Comparison of ENCODE assay signal across 15 cellular contexts in the genomic region with DNA sequence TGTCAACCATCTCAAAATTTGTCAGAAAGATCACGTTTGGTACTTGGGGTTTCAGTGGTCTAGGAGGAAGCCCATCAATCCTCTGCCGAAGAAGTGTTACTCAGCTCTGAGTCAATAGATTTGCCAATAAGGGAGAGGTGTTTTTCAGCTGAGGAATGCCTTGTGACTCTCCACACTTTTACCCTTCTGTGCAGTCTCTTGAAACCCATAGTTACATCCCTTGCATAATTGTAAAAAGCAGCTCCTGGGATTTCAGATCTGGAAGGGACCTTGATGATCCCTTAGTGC. TPM values are rescaled to one million over a fixed set of nuclear protein-coding genes. Genes with fewer than 3 reads are reported as not detected.
DNase-seq lines count a peak whose midpoint lies in the region; ATAC-seq and TF ChIP-seq lines count a peak whose summit lies in the region.
"Had no signal": no experiment of that assay in that cellular context is flagged by ENCODE, and none has a peak within 500 bp of the region (broad histone marks: within the 10 kb centered on the region; RNA-seq: fewer than 3 reads in every experiment).

No MANE protein-coding gene starts in this region.

- H3K4me1 Mint-ChIP-seq in activated T-cell treated with anti-CD3 and anti-CD28 coated beads, Interleukin-2, amount 50 U/mL, for 72 hours (ENCODE audit: low read depth): no peaks in the 10 kb centered on the region
- peaks cover 4% of the 10 kb centered on the region for H3K4me1 Mint-ChIP-seq in activated T-cell treated with anti-CD3 and anti-CD28 coated beads, Interleukin-2, amount 50 U/mL, for 24 hours (ENCODE audit: low read depth)
- H3K4me1 Mint-ChIP-seq: central memory CD8-positive, alpha-beta T cell had no signal

- H3K36me3 ChIP-seq in RWPE2 (ENCODE audit: low read depth): 0 out of 2 replicates have a peak, but pooled peaks cover 6% of the 10 kb centered on the region
- H3K36me3 ChIP-seq in fibroblast of lung (ENCODE audit: control insufficient read depth, insufficient read depth, low read length): no peaks in the 10 kb centered on the region
- H3K36me3 ChIP-seq in suprapubic skin: no peaks in the 10 kb centered on the region
- H3K36me3 ChIP-seq: thoracic aorta had no signal

- no peak for TF ChIP-seq POLR2A in suprapubic skin (IDR thresholded peaks at IDR 0.05)

- no peaks in the 10 kb centered on the region for H3K79me2 ChIP-seq in fibroblast of lung (ENCODE audit: control insufficient read depth, insufficient read depth, low read length)

- TF ChIP-seq EP300 in suprapubic skin (IDR thresholded peaks at IDR 0.05): no peak

- H3K27ac Mint-ChIP-seq in activated T-cell treated with anti-CD3 and anti-CD28 coated beads, Interleukin-2, amount 50 U/mL, for 72 hours: no peak overlapping the region
- no peak overlapping the region for H3K27ac Mint-ChIP-seq in activated T-cell treated with anti-CD3 and anti-CD28 coated beads, Interleukin-2, amount 50 U/mL, for 24 hours
- H3K27ac Mint-ChIP-seq: nephron had no signal

- H3K27me3 ChIP-seq in RWPE2 (ENCODE audit: insufficient read depth, poor library complexity, severe bottlenecking) (no peaks in the 10 kb centered on the region), fibroblast of lung (ENCODE audit: control insufficient read depth, insufficient read depth, low read length) (no peaks in the 10 kb centered on the region), suprapubic skin (no peaks in the 10 kb centered on the region)

- H3K4me1 ChIP-seq in RWPE2 (ENCODE audit: insufficient read depth, poor library complexity, severe bottlenecking) (peaks cover 51% of the 10 kb centered on the region), fibroblast of lung (ENCODE audit: control insufficient read depth, extremely low read depth, insufficient read depth, low read length) (peaks cover 29% of the 10 kb centered on the region), suprapubic skin (no peaks in the 10 kb centered on the region)

- H3K36me3 Mint-ChIP-seq in activated T-cell treated with anti-CD3 and anti-CD28 coated beads, Interleukin-2, amount 50 U/mL, for 72 hours (ENCODE audit: insufficient read depth in 2 of 2): no peaks in the 10 kb centered on the region
- no peaks in the 10 kb centered on the region for H3K36me3 Mint-ChIP-seq in activated T-cell treated with anti-CD3 and anti-CD28 coated beads, Interleukin-2, amount 50 U/mL, for 24 hours (ENCODE audit: low read depth)

- H3K27me3 Mint-ChIP-seq in activated T-cell treated with anti-CD3 and anti-CD28 coated beads, Interleukin-2, amount 50 U/mL, for 72 hours (ENCODE audit: low read depth): peaks cover 4% of the 10 kb centered on the region
- H3K27me3 Mint-ChIP-seq in activated T-cell treated with anti-CD3 and anti-CD28 coated beads, Interleukin-2, amount 50 U/mL, for 24 hours: peaks cover 3% of the 10 kb centered on the region
- H3K27me3 Mint-ChIP-seq: central memory CD8-positive, alpha-beta T cell had no signal

- TF ChIP-seq CTCF in RWPE2 (IDR thresholded peaks at IDR 0.05; ENCODE audit: poor library complexity, severe bottlenecking): no peak
- no peak for TF ChIP-seq CTCF in fibroblast of lung (conservative IDR thresholded peaks at IDR 0.05 in 1 of 2, IDR thresholded peaks at IDR 0.05 in 1 of 2; ENCODE audit: low read depth in 1 of 2, low read length in 2 of 2)
- no peak for TF ChIP-seq CTCF in suprapubic skin (IDR thresholded peaks at IDR 0.05)

- peak; percentile 72 to 87 for ATAC-seq in activated T-cell treated with anti-CD3 and anti-CD28 coated beads, Interleukin-2, amount 50 U/mL, for 72 hours (replicated peaks in 1 of 2)
- ATAC-seq in RWPE2 (ENCODE audit: low read depth) (peak; percentile 81), GM21723 (IDR thresholded peaks at IDR 0.05; ENCODE audit: unreplicated experiment) (no peak)

- WGBS in suprapubic skin: 64% methylated on average over 2 of the region's 2 CpGs

- no peak overlapping the region for H3K9ac ChIP-seq in fibroblast of lung (ENCODE audit: insufficient read depth, low read length)

- H3K9me3 ChIP-seq in RWPE2 (ENCODE audit: severe bottlenecking): no peaks in the 10 kb centered on the region
- H3K9me3 ChIP-seq in fibroblast of lung (ENCODE audit: control insufficient read depth, insufficient read depth, low read depth, low read length): no peaks in the 10 kb centered on the region
- no peaks in the 10 kb centered on the region for H3K9me3 ChIP-seq in suprapubic skin
- H3K9me3 ChIP-seq: thoracic aorta had no signal

- H3K27ac ChIP-seq in RWPE2 (ENCODE audit: poor library complexity, severe bottlenecking): peak overlapping the region; percentile 88
- H3K27ac ChIP-seq in fibroblast of lung (ENCODE audit: insufficient read depth, low read length): peak overlapping the region; percentile 59
- H3K27ac ChIP-seq in suprapubic skin: peak overlapping the region; percentile 22
- H3K27ac ChIP-seq: HL-60, thoracic aorta had no signal

- peak; percentile 2 for DNase-seq in activated T-cell treated with anti-CD3 and anti-CD28 coated beads, Interleukin-2, amount 50 U/mL, for 72 hours
- DNase-seq in activated T-cell treated with anti-CD3 and anti-CD28 coated beads, Interleukin-2, amount 50 U/mL, for 24 hours: no peak
- DNase-seq in RWPE2 (ENCODE audit: low spot score) (no peak), fibroblast of lung (ENCODE audit: low read depth in 2 of 2) (peak; percentile 83 to 93), suprapubic skin (ENCODE audit: low spot score in 2 of 2) (no peak), iPS-NIHi7 (ENCODE audit: extremely low spot score) (no peak), T-helper 1 cell (no peak)
- DNase-seq: activated CD8-positive, alpha-beta memory T cell treated with anti-CD3 and anti-CD28 coated beads for 24 hours; stimulated activated CD4-positive, alpha-beta T cell treated with anti-CD3 and anti-CD28 coated beads, Interleukin-1b, Interleukin-23, amount 100 ng/mL, for 48 hours had no signal

- H3K4me3 Mint-ChIP-seq in activated T-cell treated with anti-CD3 and anti-CD28 coated beads, Interleukin-2, amount 50 U/mL, for 72 hours: no peak overlapping the region
- no peak overlapping the region for H3K4me3 Mint-ChIP-seq in activated T-cell treated with anti-CD3 and anti-CD28 coated beads, Interleukin-2, amount 50 U/mL, for 24 hours
- H3K4me3 Mint-ChIP-seq: central memory CD8-positive, alpha-beta T cell; nephron had no signal

- peak overlapping the region; percentile 36 for H3K4me2 ChIP-seq in fibroblast of lung (ENCODE audit: extremely low read depth, insufficient read depth, low read length)

- no peak overlapping the region for H2AFZ ChIP-seq in fibroblast of lung (ENCODE audit: low read length)

- H3K4me3 ChIP-seq in RWPE2 (ENCODE audit: severe bottlenecking) (no peak overlapping the region), fibroblast of lung (replicated peaks in 1 of 4; ENCODE audit: control extremely low read depth in 1 of 4, insufficient read depth in 1 of 4, low read depth in 3 of 4, low read length in 4 of 4) (peak overlapping the region in 1 of 4 experiments; percentile 22), suprapubic skin (no peak overlapping the region)

- no peaks in the 10 kb centered on the region for H4K20me1 ChIP-seq in fibroblast of lung (ENCODE audit: control insufficient read depth, extremely low read depth, insufficient read depth, low read length)

- H3K9me3 Mint-ChIP-seq in activated T-cell treated with anti-CD3 and anti-CD28 coated beads, Interleukin-2, amount 50 U/mL, for 72 hours: no peaks in the 10 kb centered on the region
- H3K9me3 Mint-ChIP-seq in activated T-cell treated with anti-CD3 and anti-CD28 coated beads, Interleukin-2, amount 50 U/mL, for 24 hours: no peaks in the 10 kb centered on the region
- H3K9me3 Mint-ChIP-seq: central memory CD8-positive, alpha-beta T cell; nephron had no signal

RNA-seq across cellular contexts. Expression of gene INSYN2A, which starts 47.5 kb away (rescaled TPM):
- total RNA-seq in activated T-cell treated with anti-CD3 and anti-CD28 coated beads, Interleukin-2, amount 50 U/mL, for 72 hours: not detected
- total RNA-seq in fibroblast of lung: 0.51 and 0.66 TPM in 2 replicates
- 0.05 and 0.34 TPM in 2 replicates for polyA plus RNA-seq in fibroblast of lung
- 0.08 and 0.37 TPM in 2 replicates for polyA plus RNA-seq in fibroblast of lung (2012)
- 0.08 TPM in 1 of 2 replicates, not detected in the other for polyA minus RNA-seq in fibroblast of lung (ENCODE audit: low replicate concordance)
- total RNA-seq in suprapubic skin: under 1 TPM in 2 of 4 donors, not detected in 2; 0.11 to 0.23 TPM
- total RNA-seq: G401 had no signal

Comparison
In these comparisons a context has a peak if more than half of its experiments do, and no peak if none do; other contexts are left out.
1. DNase-seq: peak in activated T-cell treated with anti-CD3 and anti-CD28 coated beads, Interleukin-2, amount 50 U/mL, for 72 hours (2 of 2) and fibroblast of lung (2 of 2); none in activated T-cell treated with anti-CD3 and anti-CD28 coated beads, Interleukin-2, amount 50 U/mL, for 24 hours (single experiment), RWPE2 (single experiment), suprapubic skin (0 of 2), iPS-NIHi7 (single experiment) and T-helper 1 cell (0 of 5).
2. H3K27ac ChIP-seq: peak in every context shown above with its lines; median percentile 88 in RWPE2; 59 in fibroblast of lung; 22 in suprapubic skin.